ENCODE assay signal across 1 cellular context in the genomic region with DNA sequence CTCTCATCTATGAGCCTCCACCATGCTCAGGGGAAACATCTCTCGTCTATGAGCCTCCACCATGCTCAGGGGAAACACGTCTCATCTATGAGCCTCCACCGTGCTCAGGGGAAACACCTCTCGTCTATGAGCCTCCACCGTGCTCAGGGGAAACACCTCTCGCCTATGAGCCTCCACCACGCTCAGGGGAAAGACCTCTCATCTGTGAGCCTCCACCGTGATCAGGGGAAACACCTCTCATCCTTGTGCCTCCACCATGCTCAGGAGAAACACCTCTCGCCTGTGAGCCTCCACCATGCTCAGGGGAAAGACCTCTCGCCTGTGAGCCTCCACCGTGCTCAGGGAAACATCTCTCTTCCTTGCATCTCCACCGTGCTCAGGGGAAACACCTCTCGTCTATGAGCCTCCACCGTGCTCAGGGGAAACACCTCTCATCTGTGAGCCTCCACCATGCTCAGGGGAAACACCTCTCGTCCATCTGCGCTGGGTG. TPM values are rescaled to one million over a fixed set of nuclear protein-coding genes. Genes with fewer than 3 reads are reported as not detected.
"Had no signal": no experiment of that assay in that cellular context is flagged by ENCODE, and none has a peak within 500 bp of the region (broad histone marks: within the 10 kb centered on the region; RNA-seq: fewer than 3 reads in every experiment).

No MANE protein-coding gene starts in this region.

RNA-seq across cellular contexts. Expression of gene ZDHHC11B, which starts 30.3 kb away (rescaled TPM):
- total RNA-seq: epithelial cell of proximal tubule had no signal
